8 cellular contexts compared by ENCODE assay signal in the genomic region with DNA sequence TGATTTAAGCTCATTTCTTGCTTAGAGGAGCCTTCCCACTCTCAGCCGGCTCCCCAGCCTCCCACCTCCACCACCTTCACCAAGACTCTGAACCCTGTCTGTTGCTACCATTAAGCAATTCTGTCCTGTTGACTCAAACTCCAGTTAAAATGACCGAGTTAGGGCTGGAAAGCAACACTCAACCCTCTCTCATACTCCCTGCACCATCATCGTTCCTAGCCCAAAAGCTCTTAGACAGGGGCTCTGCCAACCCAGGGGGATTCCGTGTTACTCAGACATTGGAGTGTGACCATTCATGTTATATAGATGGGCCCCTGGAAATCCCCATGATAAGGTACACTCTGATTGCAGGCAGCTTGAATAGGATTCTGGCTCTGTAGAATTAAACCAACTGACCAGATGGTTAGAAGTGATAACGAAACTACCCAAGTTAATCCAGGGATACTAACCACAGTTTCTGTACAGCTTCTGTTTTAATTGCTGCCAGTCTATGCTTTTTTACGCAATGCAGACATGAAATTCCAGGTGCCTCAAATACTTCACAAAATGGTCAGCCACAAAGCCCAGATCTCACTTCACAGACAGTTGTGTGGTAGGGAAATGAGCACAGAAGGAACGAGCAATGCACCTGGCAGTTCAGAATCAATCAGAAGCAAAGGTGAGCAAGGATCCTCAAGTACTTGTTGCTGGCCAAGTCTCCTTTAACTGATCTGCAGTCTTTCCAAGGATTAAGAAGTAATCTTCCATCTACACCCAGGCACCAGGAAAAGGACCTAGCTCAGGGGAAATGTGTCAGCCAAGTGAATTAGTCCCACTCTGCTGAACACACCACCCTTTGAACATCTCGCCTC. TPM values are rescaled to one million over a fixed set of nuclear protein-coding genes. Genes with fewer than 3 reads are reported as not detected.
A peak's percentile ranks its signal among the peaks of the same experiment; 100 is the strongest.
DNase-seq lines count a peak whose midpoint lies in the region; ATAC-seq and TF ChIP-seq lines count a peak whose summit lies in the region.

No MANE protein-coding gene starts in this region.

- POLR2A ChIA-PET in MCF 10A (lab: Yijun Ruan, JAX): no interaction called here

- H4K20me1 ChIP-seq in mammary epithelial cell (ENCODE audit: insufficient read depth, low read length): no peaks in the 10 kb centered on the region

- H3K9me3 ChIP-seq in mammary epithelial cell (replicated peaks; ENCODE audit: insufficient read depth, low read length) (no peaks in the 10 kb centered on the region), ovary (no peaks in the 10 kb centered on the region)

- peak overlapping the region; percentile 61 for H3K4me3 Mint-ChIP-seq in MCF 10A (ENCODE audit: unreplicated experiment)
- H3K4me3 Mint-ChIP-seq in central memory CD8-positive, alpha-beta T cell: peak overlapping the region; percentile 44

- intact Hi-C loops in MCF 10A (cut with micrococcal nuclease): no loop called here
- intact Hi-C loops in mammary epithelial cell (cut with micrococcal nuclease): no loop called here
- intact Hi-C loops in ovary (cut with DNase I): loop anchor here in 1 of 4 donors (10.0 kb wide), 1 partner anchor 442 kb away; no protein-coding TSS in a partner anchor

- no peak for TF ChIP-seq EP300 in ovary (IDR thresholded peaks at IDR 0.05)

- H3K4me3 ChIP-seq in mammary epithelial cell (replicated peaks in 1 of 3; ENCODE audit: insufficient read depth in 1 of 3, low read depth in 2 of 3, low read length in 3 of 3) (no peak overlapping the region), ovary (no peak overlapping the region)

- BruUV-seq in MCF 10A (replicated peaks; lab: Mats Ljungman, UMichigan): no TSS peak
- no TSS peak for BruUV-seq in mammary epithelial cell (replicated peaks; lab: Mats Ljungman, UMichigan)

- H3K4me1 ChIP-seq in mammary epithelial cell (ENCODE audit: insufficient read depth, low read length) (peaks cover 14% of the 10 kb centered on the region), ovary (ENCODE audit: insufficient read depth) (peaks cover 2% of the 10 kb centered on the region)

- H3K27ac Mint-ChIP-seq in MCF 10A (ENCODE audit: low read depth, unreplicated experiment): no peak overlapping the region
- H3K27ac Mint-ChIP-seq in central memory CD8-positive, alpha-beta T cell (ENCODE audit: low read depth): no peak overlapping the region

- peak; percentile 12 for DNase-seq in MCF 10A (ENCODE audit: unreplicated experiment)
- no peak for DNase-seq in mammary epithelial cell
- peak; percentile 71 for DNase-seq in HuH-7 (ENCODE audit: low spot score)
- DNase-seq in central memory CD8-positive, alpha-beta T cell (ENCODE audit: low spot score in 2 of 2): no peak
- peak; percentile 46 for DNase-seq in retina
- no peak for DNase-seq in ovary
- DNase-seq in mucosa of gallbladder (ENCODE audit: low spot score): no peak

- no peaks in the 10 kb centered on the region for H3K79me2 ChIP-seq in mammary epithelial cell (ENCODE audit: insufficient read depth, low read length)

- TF ChIP-seq CTCF in MCF 10A (IDR thresholded peaks at IDR 0.05; ENCODE audit: unreplicated experiment) (no peak), mammary epithelial cell (conservative IDR thresholded peaks at IDR 0.05 in 1 of 2, IDR thresholded peaks at IDR 0.05 in 1 of 2; ENCODE audit: extremely low read depth in 1 of 2, insufficient read depth in 1 of 2, low read depth in 1 of 2, low read length in 2 of 2) (no peak), ovary (IDR thresholded peaks at IDR 0.05) (no peak)

- H3K36me3 ChIP-seq in mammary epithelial cell (ENCODE audit: insufficient read depth, low read length): no peaks in the 10 kb centered on the region
- no peaks in the 10 kb centered on the region for H3K36me3 ChIP-seq in ovary

- peaks cover 8% of the 10 kb centered on the region for H3K4me1 Mint-ChIP-seq in MCF 10A (ENCODE audit: insufficient read depth, unreplicated experiment)
- H3K4me1 Mint-ChIP-seq in central memory CD8-positive, alpha-beta T cell: peaks cover 27% of the 10 kb centered on the region

- peaks cover 81% of the 10 kb centered on the region for H3K27me3 Mint-ChIP-seq in MCF 10A (ENCODE audit: insufficient read depth, unreplicated experiment)
- H3K27me3 Mint-ChIP-seq in central memory CD8-positive, alpha-beta T cell: peaks cover 80% of the 10 kb centered on the region

- no peak for TF ChIP-seq POLR2A in ovary (IDR thresholded peaks at IDR 0.05)

- H3K36me3 Mint-ChIP-seq in MCF 10A (ENCODE audit: insufficient read depth, unreplicated experiment): no peaks in the 10 kb centered on the region
- no peaks in the 10 kb centered on the region for H3K36me3 Mint-ChIP-seq in central memory CD8-positive, alpha-beta T cell (ENCODE audit: insufficient read depth)

- dilution Hi-C loops in mammary epithelial cell (cut with HindIII; ENCODE audit: low sequenced_read_pairs): no loop called here

- ATAC-seq in central memory CD8-positive, alpha-beta T cell (replicated peaks; ENCODE audit: extremely low read depth, poor library complexity, severe bottlenecking): no peak
- ATAC-seq in GM18520 (IDR thresholded peaks at IDR 0.05; ENCODE audit: unreplicated experiment): no peak

- H3K9ac ChIP-seq in mammary epithelial cell (ENCODE audit: insufficient read depth, low read length): no peak overlapping the region

- H3K27me3 ChIP-seq in mammary epithelial cell (ENCODE audit: insufficient read depth, low read length) (peaks cover 45% of the 10 kb centered on the region), ovary (no peaks in the 10 kb centered on the region)

- CTCF ChIA-PET in MCF 10A (lab: Yijun Ruan, JAX): interaction anchor here (0.6 to 1.2 kb wide), 3 partner anchors 12 to 441 kb away, joined by 3 to 6 read pairs (median 4); no protein-coding TSS in a partner anchor
- CTCF ChIA-PET in mammary epithelial cell (lab: Charles Lee; ENCODE audit: low non-redundant PET): no interaction called here

- H3K27ac ChIP-seq in mammary epithelial cell (ENCODE audit: insufficient read depth, low read depth, low read length) (no peak overlapping the region), ovary (no peak overlapping the region)

- WGBS in mammary epithelial cell (ENCODE audit: low coverage, missing lambda C conversion rate): 80% methylated on average over 7 of the region's 8 CpGs
- WGBS in ovary, 3 donors: 63 to 69% (median 64%) methylated on average over 8 of the region's 8 CpGs

- no peak overlapping the region for H2AFZ ChIP-seq in mammary epithelial cell (ENCODE audit: low read depth, low read length)

- H3K9me3 Mint-ChIP-seq in MCF 10A (ENCODE audit: unreplicated experiment): no peaks in the 10 kb centered on the region
- H3K9me3 Mint-ChIP-seq in central memory CD8-positive, alpha-beta T cell: no peaks in the 10 kb centered on the region

- in situ Hi-C loops in mammary epithelial cell (cut with MboI; ENCODE audit: low sequenced_read_pairs in 2 of 2): no loop called here

- H3K4me2 ChIP-seq in mammary epithelial cell (ENCODE audit: insufficient read depth, low read depth, low read length): no peak overlapping the region

RNA-seq across cellular contexts. Expression of a gene that starts 2.1 kb away (rescaled TPM):
- total RNA-seq in MCF 10A (2022) (not detected in 2 replicates), mammary epithelial cell (not detected), ovary (1 to 10 TPM in 1 of 7 donors, under 1 TPM in 6; under 0.01 to 1.3 (median 0.17) TPM), mucosa of gallbladder (0.14 TPM)
- polyA plus RNA-seq in mammary epithelial cell (not detected), ovary (under 1 TPM; 0.16 to 0.87 TPM)
- not detected for polyA minus RNA-seq in mammary epithelial cell

RNA-seq across cellular contexts. Expression of a gene that starts 25.9 kb away (rescaled TPM):
- 37.0 and 42.8 TPM in 2 replicates for total RNA-seq in MCF 10A (2022)
- total RNA-seq in mammary epithelial cell: 10 to 100 TPM; 23.3 to 35.2 TPM
- polyA plus RNA-seq in mammary epithelial cell: 12.8 TPM
- 19.9 TPM for polyA minus RNA-seq in mammary epithelial cell
- 10 to 100 TPM; 25.0 to 59.1 (median 48.4) TPM for total RNA-seq in ovary
- 10 to 100 TPM; 22.0 to 54.2 TPM for polyA plus RNA-seq in ovary
- total RNA-seq in mucosa of gallbladder: 50.6 TPM

Comparison
In these comparisons a context has a peak if more than half of its experiments do, and no peak if none do; other contexts are left out.
1. DNase-seq: peak in MCF 10A (single experiment), HuH-7 (single experiment) and retina (single experiment); none in mammary epithelial cell (single experiment), central memory CD8-positive, alpha-beta T cell (0 of 2), ovary (0 of 5) and mucosa of gallbladder (single experiment).